19 cellular contexts compared by ENCODE assay signal in genomic region chr2:213490087-213490486, GRCh38.
DNase-seq lines count a peak whose midpoint lies in the region; ATAC-seq, FAIRE-seq and TF ChIP-seq lines count a peak whose summit lies in the region.
"Had no signal": no experiment of that assay in that cellular context is flagged by ENCODE, and none has a peak within 500 bp of the region (broad histone marks: within the 10 kb centered on the region; RNA-seq: fewer than 3 reads in every experiment).

No MANE protein-coding gene starts in this region.

- TF ChIP-seq POLR2A in H54 (IDR thresholded peaks at IDR 0.05; ENCODE audit: low read depth, low read length) (no peak), GM18505 (IDR thresholded peaks at IDR 0.05; ENCODE audit: borderline replicate concordance, extremely low read depth, insufficient read depth, insufficient read length) (no peak)

- H3K27me3 ChIP-seq in foreskin keratinocyte = no peaks in the 10 kb centered on the region
- H3K27me3 ChIP-seq: BLaER1 treated with 17β-estradiol and CSF1 and Interleukin-3, amounts not matched to agents 10 nM and 100 nM; thyroid gland had no signal

- H3K27ac ChIP-seq in foreskin keratinocyte = no peak overlapping the region
- H3K27ac ChIP-seq: BLaER1 treated with 17β-estradiol and CSF1 and Interleukin-3, amounts not matched to agents 10 nM and 100 nM; thyroid gland had no signal

- H3K4me1 ChIP-seq in foreskin keratinocyte = no peaks in the 10 kb centered on the region
- H3K4me1 ChIP-seq: BLaER1 treated with 17β-estradiol and CSF1 and Interleukin-3, amounts not matched to agents 10 nM and 100 nM; thyroid gland had no signal

- in situ Hi-C loops in GM13977 (cut with MboI; ENCODE audit: low pct_unique_long_range_greater_than_20kb, low sequenced_read_pairs, unreplicated experiment) = no loop called here

- ATAC-seq in foreskin keratinocyte = no peak
- ATAC-seq in GM18505 (IDR thresholded peaks at IDR 0.05; ENCODE audit: unreplicated experiment) = no peak
- ATAC-seq: activated CD8-positive, alpha-beta T cell treated with anti-CD3 and anti-CD28 coated beads for 36 hours; left lobe of liver had no signal

- DNase-seq in D721Med (ENCODE audit: insufficient read length, low spot score) (no peak), GM13977 (ENCODE audit: low spot score) (peak; percentile 7), NCI-H82 (lab: John Stamatoyannopoulos, UW) (peak; percentile 41), foreskin keratinocyte (no peak), middle frontal gyrus (ENCODE audit: extremely low spot score, low spot score) (no peak), iPS-NIHi11 (ENCODE audit: low spot score) (no peak), H54 (ENCODE audit: insufficient read length, low spot score) (no peak)
- DNase-seq: activated CD8-positive, alpha-beta T cell treated with anti-CD3 and anti-CD28 coated beads for 36 hours; aorta; cortex of kidney; naive B cell; NCI-H1092 treated with DMSO at 0.1 percent for 48 hours; NCI-H510A; retina; SIG-M5; thyroid gland had no signal

- TF ChIP-seq CTCF in D721Med (IDR thresholded peaks at IDR 0.05; ENCODE audit: insufficient read depth, missing control alignments) = peak; percentile 32
- peak; percentile 25 for TF ChIP-seq CTCF in GM13977 (IDR thresholded peaks at IDR 0.05; ENCODE audit: extremely low read depth, insufficient read depth, missing control alignments)
- peak; percentile 46 for TF ChIP-seq CTCF in foreskin keratinocyte (conservative IDR thresholded peaks at IDR 0.05)

- no peak for FAIRE-seq in D721Med (lab: Jason Lieb, UNC)
- no peak for FAIRE-seq in H54 (lab: Jason Lieb, UNC)

Comparison
In these comparisons a context has a peak if more than half of its experiments do, and no peak if none do; other contexts are left out.
1. DNase-seq: peak in GM13977 (single experiment) and NCI-H82 (single experiment); none in D721Med (single experiment), foreskin keratinocyte (0 of 2), middle frontal gyrus (single experiment), iPS-NIHi11 (single experiment) and H54 (single experiment).
2. Peak in every context shown above with its lines, with median percentiles within 50 percentile points of each other: CTCF ChIP-seq.